ENCODE assay signal across 15 cellular contexts in the genomic region with DNA sequence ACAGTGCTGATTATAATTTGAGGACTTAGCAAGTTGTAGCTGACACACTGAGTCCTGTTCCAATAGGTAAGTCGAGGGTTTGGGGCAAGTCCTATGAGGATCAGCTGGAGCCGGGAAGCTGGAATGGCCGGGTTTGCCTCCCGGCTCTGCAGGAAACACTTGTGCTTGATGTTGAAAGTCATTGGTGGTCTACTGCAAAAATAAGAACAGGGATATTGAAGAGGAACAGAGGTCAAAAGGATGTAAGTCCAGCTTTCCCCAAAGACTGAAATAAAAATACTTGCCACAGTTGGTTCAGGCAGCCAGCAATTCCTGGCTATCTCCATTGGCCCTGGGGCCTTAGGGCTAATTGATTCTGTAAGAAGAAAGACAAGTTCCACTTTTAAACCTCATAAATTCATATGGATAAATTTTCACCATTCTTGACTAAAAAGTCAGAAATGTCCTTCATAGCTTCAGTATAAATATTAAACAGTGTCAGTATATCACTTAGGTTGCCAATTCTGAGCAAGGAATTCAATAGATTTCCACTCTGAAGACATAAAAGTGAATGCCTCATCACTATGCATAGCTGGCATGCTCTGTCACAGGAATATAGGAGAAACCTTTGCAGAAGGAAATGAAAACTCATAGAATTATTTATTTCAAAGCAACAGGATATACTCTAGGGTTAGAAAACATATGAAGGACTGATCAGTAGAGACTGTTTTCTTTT.
"Had no signal": no experiment of that assay in that cellular context is flagged by ENCODE, and none has a peak within 500 bp of the region (broad histone marks: within the 10 kb centered on the region; RNA-seq: fewer than 3 reads in every experiment).

No MANE protein-coding gene starts in this region.

- H3K27ac ChIP-seq: adrenal gland, body of pancreas, esophagus squamous epithelium, uterus had no signal

- DNase-seq: activated CD4-positive, alpha-beta T cell treated with anti-CD3 and anti-CD28 coated beads, Interleukin-2, amount 10 ng/mL, durations not matched to agents 7 days and 5 days; activated CD4-positive, CD25-positive, alpha-beta regulatory T cell; activated naive CD4-positive, alpha-beta T cell treated with anti-CD3 and anti-CD28 coated beads, Interleukin-2, amount 50 U/mL, for 16 hours; adrenal gland; body of pancreas; esophagus squamous epithelium; left ventricle myocardium superior; right cardiac atrium; uterus had no signal

- H3K27me3 Mint-ChIP-seq: activated CD4-positive, alpha-beta T cell treated with anti-CD3 and anti-CD28 coated beads, Interleukin-2, amount 10 ng/mL, durations not matched to agents 7 days and 5 days had no signal

- H3K27ac Mint-ChIP-seq: activated CD4-positive, alpha-beta T cell treated with anti-CD3 and anti-CD28 coated beads, Interleukin-2, amount 10 ng/mL, durations not matched to agents 7 days and 5 days; activated T-helper 2 cell treated with anti-CD3 and anti-CD28 coated beads, Interferon-gamma antibody, Interleukin-2, Interleukin-4, amounts not matched to agents 10 μg/mL and 5 μg/mL and 100 μg/mL, durations not matched to agents 14 hours and 24 hours and 36 hours; T-helper 1 cell treated with Interleukin-12 subunit alpha and Interleukin-12 subunit beta and Interleukin-4 antibody, amounts not matched to agents 30 μg/mL and 1 μg/mL, for 36 hours had no signal

- FAIRE-seq: endometrium, TTC549 had no signal

- H3K9me3 Mint-ChIP-seq: activated T-helper 2 cell treated with anti-CD3 and anti-CD28 coated beads, Interferon-gamma antibody, Interleukin-2, Interleukin-4, amounts not matched to agents 10 μg/mL and 5 μg/mL and 100 μg/mL, durations not matched to agents 14 hours and 24 hours and 36 hours; T-helper 1 cell treated with Interleukin-12 subunit alpha and Interleukin-12 subunit beta and Interleukin-4 antibody, amounts not matched to agents 30 μg/mL and 1 μg/mL, for 36 hours had no signal

- H3K4me3 Mint-ChIP-seq: activated CD4-positive, alpha-beta T cell treated with anti-CD3 and anti-CD28 coated beads, Interleukin-2, amount 10 ng/mL, durations not matched to agents 7 days and 5 days; neural crest cell; T-helper 1 cell treated with Interleukin-12 subunit alpha and Interleukin-12 subunit beta and Interleukin-4 antibody, amounts not matched to agents 30 μg/mL and 1 μg/mL, for 36 hours had no signal

- H3K4me1 ChIP-seq: adrenal gland, body of pancreas, esophagus squamous epithelium, uterus had no signal

- H3K27me3 ChIP-seq: adrenal gland, body of pancreas, uterus had no signal

- H3K4me3 ChIP-seq: adrenal gland, body of pancreas, esophagus squamous epithelium, smooth muscle cell, uterus had no signal

- H3K9me3 ChIP-seq: adrenal gland, body of pancreas, esophagus squamous epithelium, uterus had no signal

- H3K36me3 ChIP-seq: adrenal gland, esophagus squamous epithelium, uterus had no signal

- H3K4me2 ChIP-seq: smooth muscle cell had no signal

- H3K4me1 Mint-ChIP-seq: activated CD4-positive, alpha-beta T cell treated with anti-CD3 and anti-CD28 coated beads, Interleukin-2, amount 10 ng/mL, durations not matched to agents 7 days and 5 days had no signal
